8 cellular contexts compared by ENCODE assay signal in genomic region chr15:73972984-73973682, GRCh38. TPM values are rescaled to one million over a fixed set of nuclear protein-coding genes. Genes with fewer than 3 reads are reported as not detected.
DNase-seq lines count a peak whose midpoint lies in the region; ATAC-seq, FAIRE-seq and TF ChIP-seq lines count a peak whose summit lies in the region.

No MANE protein-coding gene starts in this region.

- H3K9me3 Mint-ChIP-seq in activated CD8-positive, alpha-beta memory T cell treated with anti-CD3 and anti-CD28 coated beads, Interleukin-2, amount 10 ng/mL, durations not matched to agents 7 days and 5 days (ENCODE audit: low read depth) = no peaks in the 10 kb centered on the region
- H3K9me3 Mint-ChIP-seq in endodermal cell = peaks cover 4% of the 10 kb centered on the region

- no peaks in the 10 kb centered on the region for H3K9me3 ChIP-seq in endodermal cell (ENCODE audit: control insufficient read depth, low read length)

- no peak overlapping the region for H3K27ac ChIP-seq in endodermal cell (ENCODE audit: low read depth, low read length)

- CTCF ChIA-PET in activated CD8-positive, alpha-beta memory T cell treated with anti-CD3 and anti-CD28 coated beads, Interleukin-2, amount 10 ng/mL, durations not matched to agents 7 days and 5 days (lab: Charles Lee) = interaction anchor here (0.7 to 12.5 kb wide), 38 partner anchors 8 to 1231 kb away, joined by 3 to 175 read pairs (median 4); partner anchors contain the start of genes PML and STOML1

- no peaks in the 10 kb centered on the region for H3K4me1 ChIP-seq in endodermal cell (ENCODE audit: control insufficient read depth, insufficient read depth, low read length)

- 41 to 56% methylated on average over 13 to 26 of the region's 26 CpGs for WGBS in endodermal cell (ENCODE audit: insufficient coverage in 1 of 2, insufficient read length in 1 of 2), 2 experiments

- H3K4me3 ChIP-seq in endodermal cell (ENCODE audit: low read length) = no peak overlapping the region

- H3K4me1 Mint-ChIP-seq in activated CD8-positive, alpha-beta memory T cell treated with anti-CD3 and anti-CD28 coated beads, Interleukin-2, amount 10 ng/mL, durations not matched to agents 7 days and 5 days = peaks cover 38% of the 10 kb centered on the region
- peaks cover 2% of the 10 kb centered on the region for H3K4me1 Mint-ChIP-seq in endodermal cell

- no peak for TF ChIP-seq POLR2A in H54 (IDR thresholded peaks at IDR 0.05; ENCODE audit: low read depth, low read length)

- FAIRE-seq in H54 (lab: Jason Lieb, UNC) = no peak

- TF ChIP-seq CTCF in endodermal cell (conservative IDR thresholded peaks at IDR 0.05) = peak; percentile 84

- peak; percentile 89 for ATAC-seq in activated CD8-positive, alpha-beta memory T cell treated with anti-CD3 and anti-CD28 coated beads, Interleukin-2, amount 10 ng/mL, durations not matched to agents 7 days and 5 days

- DNase-seq in COR-L47 (lab: John Stamatoyannopoulos, UW) (peak; percentile 74), HT1080 (ENCODE audit: low read depth) (peak; percentile 83), NOMO-1 treated with DMSO at 0.1 percent for 48 hours (lab: John Stamatoyannopoulos, UW; ENCODE audit: unreplicated experiment) (peak; percentile 78), endodermal cell (peak; percentile 96), middle frontal gyrus (ENCODE audit: extremely low spot score, low spot score) (peak; percentile 62), H54 (ENCODE audit: insufficient read length, low spot score) (no peak)
- peak; percentile 88 for DNase-seq in activated CD8-positive, alpha-beta memory T cell treated with anti-CD3 and anti-CD28 coated beads, Interleukin-2, amount 10 ng/mL, durations not matched to agents 7 days and 5 days
- DNase-seq in stimulated activated CD8-positive, alpha-beta memory T cell treated with anti-CD3 and anti-CD28 coated beads, Interleukin-2, amount 100 ng/mL, for 48 hours (ENCODE audit: low read depth in 2 of 2) = peak; percentile 59 to 74

- no peaks in the 10 kb centered on the region for H3K36me3 Mint-ChIP-seq in activated CD8-positive, alpha-beta memory T cell treated with anti-CD3 and anti-CD28 coated beads, Interleukin-2, amount 10 ng/mL, durations not matched to agents 7 days and 5 days
- H3K36me3 Mint-ChIP-seq in endodermal cell (ENCODE audit: low read depth) = no peaks in the 10 kb centered on the region

- peaks cover 36% of the 10 kb centered on the region for H3K27me3 Mint-ChIP-seq in activated CD8-positive, alpha-beta memory T cell treated with anti-CD3 and anti-CD28 coated beads, Interleukin-2, amount 10 ng/mL, durations not matched to agents 7 days and 5 days
- H3K27me3 Mint-ChIP-seq in endodermal cell (ENCODE audit: insufficient read depth) = peaks cover 23% of the 10 kb centered on the region

- no peak overlapping the region for H3K9ac ChIP-seq in endodermal cell (ENCODE audit: extremely low read depth, low read length, poor library complexity, severe bottlenecking)

- no peaks in the 10 kb centered on the region for H3K36me3 ChIP-seq in endodermal cell (ENCODE audit: control insufficient read depth, insufficient read depth, low read length)

- H3K4me3 Mint-ChIP-seq in activated CD8-positive, alpha-beta memory T cell treated with anti-CD3 and anti-CD28 coated beads, Interleukin-2, amount 10 ng/mL, durations not matched to agents 7 days and 5 days = no peak overlapping the region
- peak overlapping the region; percentile 19 for H3K4me3 Mint-ChIP-seq in endodermal cell

- no peak overlapping the region for H3K27ac Mint-ChIP-seq in activated CD8-positive, alpha-beta memory T cell treated with anti-CD3 and anti-CD28 coated beads, Interleukin-2, amount 10 ng/mL, durations not matched to agents 7 days and 5 days
- no peak overlapping the region for H3K27ac Mint-ChIP-seq in endodermal cell

- peaks cover 4% of the 10 kb centered on the region for H3K27me3 ChIP-seq in endodermal cell (ENCODE audit: control insufficient read depth, insufficient read depth, low read length, poor library complexity, severe bottlenecking)

RNA-seq across cellular contexts. Expression of gene STOML1, which starts 19.0 kb away (rescaled TPM):
- total RNA-seq in HT1080 (2014; rRNA removed; shearing (Covaris generic)) = 27.5 and 28.3 TPM in 2 replicates
- polyA plus RNA-seq in HT1080 (2015; cell fraction: cytosol; rRNA removed) = 8.8 and 13.8 TPM in 2 replicates
- polyA plus RNA-seq in HT1080 (2015; cell fraction: nucleus; rRNA removed) = 15.5 and 15.9 TPM in 2 replicates
- total RNA-seq in activated CD8-positive, alpha-beta memory T cell treated with anti-CD3 and anti-CD28 coated beads, Interleukin-2, amount 10 ng/mL, durations not matched to agents 7 days and 5 days = 1 to 10 TPM; 7.9 to 8.6 TPM
- 1 to 10 TPM; 4.4 to 5.5 TPM for total RNA-seq in endodermal cell
- polyA plus RNA-seq in endodermal cell (2013, experiment 1 of 2) = 7.9 TPM
- 6.8 TPM for polyA plus RNA-seq in endodermal cell (2013, experiment 2 of 2)

RNA-seq across cellular contexts. Expression of gene PML, which starts 21.4 kb away (rescaled TPM):
- total RNA-seq in HT1080 (2014; rRNA removed; shearing (Covaris generic)) = 31.9 and 39.2 TPM in 2 replicates
- 42.1 and 51.0 TPM in 2 replicates for polyA plus RNA-seq in HT1080 (2015; cell fraction: cytosol; rRNA removed)
- 58.6 and 76.8 TPM in 2 replicates for polyA plus RNA-seq in HT1080 (2015; cell fraction: nucleus; rRNA removed)
- total RNA-seq in activated CD8-positive, alpha-beta memory T cell treated with anti-CD3 and anti-CD28 coated beads, Interleukin-2, amount 10 ng/mL, durations not matched to agents 7 days and 5 days = 100 to 1,000 TPM; 104 to 152 TPM
- 10 to 100 TPM; 26.5 to 28.9 TPM for total RNA-seq in endodermal cell
- 25.5 TPM for polyA plus RNA-seq in endodermal cell (2013, experiment 1 of 2)
- polyA plus RNA-seq in endodermal cell (2013, experiment 2 of 2) = 23.7 TPM

RNA-seq across cellular contexts. Expression of gene LOXL1, which starts 46.9 kb away (rescaled TPM):
- 51.8 and 67.5 TPM in 2 replicates for total RNA-seq in HT1080 (2014; rRNA removed; shearing (Covaris generic))
- 51.4 and 57.1 TPM in 2 replicates for polyA plus RNA-seq in HT1080 (2015; cell fraction: cytosol; rRNA removed)
- 50.3 and 62.8 TPM in 2 replicates for polyA plus RNA-seq in HT1080 (2015; cell fraction: nucleus; rRNA removed)
- 1 to 10 TPM; 1.8 to 8.6 TPM for total RNA-seq in activated CD8-positive, alpha-beta memory T cell treated with anti-CD3 and anti-CD28 coated beads, Interleukin-2, amount 10 ng/mL, durations not matched to agents 7 days and 5 days
- total RNA-seq in endodermal cell = 10 to 100 TPM; 21.3 to 31.8 TPM
- polyA plus RNA-seq in endodermal cell (2013, experiment 1 of 2) = 92.7 TPM
- 93.8 TPM for polyA plus RNA-seq in endodermal cell (2013, experiment 2 of 2)
